ENCODE assay signal across 20 cellular contexts in the genomic region with DNA sequence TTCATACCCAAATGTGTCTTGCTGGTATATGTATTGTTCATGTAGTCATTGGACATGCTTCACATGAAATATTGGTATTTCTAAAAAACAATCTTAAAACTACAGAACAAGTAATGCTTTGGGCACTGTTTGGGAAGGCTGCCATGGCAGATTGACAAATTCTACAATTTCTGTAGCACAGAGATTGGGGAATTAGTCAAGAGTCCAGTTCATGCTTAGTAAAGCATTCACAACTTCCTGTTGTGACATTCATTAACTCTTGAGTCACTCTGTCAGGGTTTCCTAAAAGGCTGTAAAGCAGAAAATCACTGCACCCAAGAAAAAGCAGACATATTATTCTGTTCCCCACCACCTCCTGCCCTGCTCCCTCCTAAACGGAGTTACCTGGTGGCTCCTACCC.
DNase-seq lines count a peak whose midpoint lies in the region; ATAC-seq, FAIRE-seq and TF ChIP-seq lines count a peak whose summit lies in the region.
"Had no signal": no experiment of that assay in that cellular context is flagged by ENCODE, and none has a peak within 500 bp of the region (broad histone marks: within the 10 kb centered on the region; RNA-seq: fewer than 3 reads in every experiment).

No MANE protein-coding gene starts in this region.

- no peak for TF ChIP-seq POLR2A in erythroblast (IDR thresholded peaks at IDR 0.05; ENCODE audit: low read length)

- no peaks in the 10 kb centered on the region for H3K36me3 ChIP-seq in SK-N-SH (replicated peaks in 1 of 2; ENCODE audit: control insufficient read depth in 1 of 2, insufficient read depth in 2 of 2, low read length in 1 of 2)
- H3K36me3 ChIP-seq: adrenal gland, left ventricle myocardium inferior had no signal

- DNase-seq in AG09309 (ENCODE audit: low read depth) (peak; percentile 74), SK-N-SH (no peak), fibroblast of villous mesenchyme (ENCODE audit: low read depth) (peak; percentile 48), glutamatergic neuron (no peak), erythroblast (lab: John Stamatoyannopoulos, UW) (no peak), frontal cortex (ENCODE audit: low spot score in 2 of 2) (no peak), CD1c-positive myeloid dendritic cell (ENCODE audit: extremely low spot score) (no peak)
- DNase-seq: activated T-cell treated with anti-CD3 and anti-CD28 coated beads, Interleukin-2, amount 50 U/mL, for 4 hours; CD4-positive, alpha-beta memory T cell; GDM1; hippocampal formation; left ventricle myocardium inferior; naive thymus-derived CD8-positive, alpha-beta T cell; NCI-H2227 treated with DMSO at 0.1 percent for 48 hours; OCI-M1; stimulated activated naive CD4-positive, alpha-beta T cell treated with Interleukin-2 at 50 U/mL for 16 hours; T-cell had no signal

- H3K4me2 ChIP-seq in SK-N-SH: peak overlapping the region; percentile 35

- H3K4me3 ChIP-seq in AG09309 (ENCODE audit: control insufficient read depth, low read depth, low read length): no peak overlapping the region
- H3K4me3 ChIP-seq in SK-N-SH (ENCODE audit: low read depth in 2 of 2, low read length in 1 of 2): no peak overlapping the region
- no peak overlapping the region for H3K4me3 ChIP-seq in fibroblast of villous mesenchyme (ENCODE audit: low read depth, low read length)
- H3K4me3 ChIP-seq: adrenal gland, left ventricle myocardium inferior had no signal

- peaks cover 4% of the 10 kb centered on the region for H3K36me3 Mint-ChIP-seq in glutamatergic neuron (ENCODE audit: unreplicated experiment)
- H3K36me3 Mint-ChIP-seq: CD4-positive, alpha-beta memory T cell; naive thymus-derived CD8-positive, alpha-beta T cell; T-cell had no signal

- H3K9ac ChIP-seq in SK-N-SH: no peak overlapping the region

- peaks cover 0 to 26% of the 10 kb centered on the region in 2 experiments; a peak in 3 of 4 replicates for H3K4me1 ChIP-seq in SK-N-SH (ENCODE audit: control insufficient read depth in 1 of 2, insufficient read depth in 2 of 2, low read depth in 1 of 2, low read length in 1 of 2)
- H3K4me1 ChIP-seq: adrenal gland had no signal

- H3F3A ChIP-seq in SK-N-SH (replicated peaks; ENCODE audit: insufficient read depth): peaks cover 18% of the 10 kb centered on the region

- H3K27me3 Mint-ChIP-seq in glutamatergic neuron (ENCODE audit: unreplicated experiment): no peaks in the 10 kb centered on the region

- no peak for TF ChIP-seq CTCF in AG09309 (IDR thresholded peaks at IDR 0.05; ENCODE audit: control insufficient read depth, insufficient read depth, low read depth, low read length, missing control alignments)
- no peak for TF ChIP-seq CTCF in SK-N-SH (IDR thresholded peaks at IDR 0.05)
- TF ChIP-seq CTCF in fibroblast of villous mesenchyme (IDR thresholded peaks at IDR 0.05; ENCODE audit: insufficient read depth, low read depth, low read length): no peak
- no peak for TF ChIP-seq CTCF in glutamatergic neuron (IDR thresholded peaks at IDR 0.05; ENCODE audit: partially characterized antibody, unreplicated experiment)

- no peaks in the 10 kb centered on the region for H3K79me2 ChIP-seq in SK-N-SH (ENCODE audit: insufficient read depth)

- POLR2A ChIA-PET in SK-N-SH (lab: Yijun Ruan, JAX): no interaction called here

- WGBS in SK-N-SH (ENCODE audit: low lambda C conversion rate): 67% methylated on average over 1 of the region's 1 CpG

- FAIRE-seq in frontal cortex (lab: Jason Lieb, UNC): no peak

- H3K27me3 ChIP-seq in SK-N-SH (ENCODE audit: insufficient read depth): no peaks in the 10 kb centered on the region
- H3K27me3 ChIP-seq: adrenal gland had no signal

- H3K27ac Mint-ChIP-seq in glutamatergic neuron (ENCODE audit: unreplicated experiment): no peak overlapping the region
- H3K27ac Mint-ChIP-seq: CD4-positive, alpha-beta memory T cell; naive thymus-derived CD8-positive, alpha-beta T cell had no signal

- no peak for TF ChIP-seq RAD21 in SK-N-SH (IDR thresholded peaks at IDR 0.05; ENCODE audit: low read length)

- no peak overlapping the region for H3K4me3 Mint-ChIP-seq in glutamatergic neuron (ENCODE audit: unreplicated experiment)
- H3K4me3 Mint-ChIP-seq: activated T-cell treated with anti-CD3 and anti-CD28 coated beads, Interleukin-2, amount 50 U/mL, for 4 hours; CD4-positive, alpha-beta memory T cell; naive thymus-derived CD8-positive, alpha-beta T cell; T-cell had no signal

- H3K9me2 ChIP-seq in SK-N-SH: no peaks in the 10 kb centered on the region

- no peaks in the 10 kb centered on the region for H3K9me3 ChIP-seq in SK-N-SH
- H3K9me3 ChIP-seq: adrenal gland, left ventricle myocardium inferior had no signal

- peak overlapping the region; percentile 17 to 77; a peak in 3 of 4 replicates for H3K27ac ChIP-seq in SK-N-SH (ENCODE audit: low read depth in 2 of 2, low read length in 1 of 2)
- H3K27ac ChIP-seq: adrenal gland, HL-60, left ventricle myocardium inferior had no signal

- TF ChIP-seq EP300 in SK-N-SH (IDR thresholded peaks at IDR 0.05; ENCODE audit: borderline replicate concordance in 1 of 2, low read depth in 1 of 2, low read length in 1 of 2): 0 out of 4 replicates have a peak, but pooled peaks of 1 of the 2 experiments have one; percentile 17

- H4K20me1 ChIP-seq in SK-N-SH (ENCODE audit: insufficient read depth): no peaks in the 10 kb centered on the region

- CTCF ChIA-PET in SK-N-SH (lab: Yijun Ruan, JAX): no interaction called here

- H2AFZ ChIP-seq in SK-N-SH (ENCODE audit: low read depth): peak overlapping the region; percentile 1; the same call in 1 of the 2 replicates

- peak; percentile 58 for ATAC-seq in GM21423 (IDR thresholded peaks at IDR 0.05; ENCODE audit: unreplicated experiment)
- ATAC-seq: activated T-cell treated with anti-CD3 and anti-CD28 coated beads, Interleukin-2, amount 50 U/mL, for 4 hours; naive thymus-derived CD8-positive, alpha-beta T cell; T-cell had no signal

- peaks cover 3% of the 10 kb centered on the region for H3K9me3 Mint-ChIP-seq in glutamatergic neuron (ENCODE audit: unreplicated experiment)
- H3K9me3 Mint-ChIP-seq: activated T-cell treated with anti-CD3 and anti-CD28 coated beads, Interleukin-2, amount 50 U/mL, for 4 hours; CD4-positive, alpha-beta memory T cell; naive thymus-derived CD8-positive, alpha-beta T cell; T-cell had no signal

- H3K4me1 Mint-ChIP-seq in glutamatergic neuron (ENCODE audit: low read depth, unreplicated experiment): peaks cover 2% of the 10 kb centered on the region
- H3K4me1 Mint-ChIP-seq: CD4-positive, alpha-beta memory T cell; naive thymus-derived CD8-positive, alpha-beta T cell; T-cell had no signal

TF ChIP-seq in SK-N-SH, 30 proteins besides CTCF, POLR2A, EP300 and RAD21:
- TF ChIP-seq, protein P1, sequence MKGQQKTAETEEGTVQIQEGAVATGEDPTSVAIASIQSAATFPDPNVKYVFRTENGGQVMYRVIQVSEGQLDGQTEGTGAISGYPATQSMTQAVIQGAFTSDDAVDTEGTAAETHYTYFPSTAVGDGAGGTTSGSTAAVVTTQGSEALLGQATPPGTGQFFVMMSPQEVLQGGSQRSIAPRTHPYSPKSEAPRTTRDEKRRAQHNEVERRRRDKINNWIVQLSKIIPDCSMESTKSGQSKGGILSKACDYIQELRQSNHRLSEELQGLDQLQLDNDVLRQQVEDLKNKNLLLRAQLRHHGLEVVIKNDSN (IDR thresholded peaks at IDR 0.05; ENCODE audit: borderline replicate concordance, low read depth): no peak
- 0 out of 2 replicates have a peak, but pooled peaks have one; percentile 45 for TF ChIP-seq FOSL2 (IDR thresholded peaks at IDR 0.05; ENCODE audit: borderline replicate concordance, low read depth)
- TF ChIP-seq CHD2 (IDR thresholded peaks at IDR 0.05; ENCODE audit: low read length, partially characterized antibody): no peak
- TF ChIP-seq MEF2A (IDR thresholded peaks at IDR 0.05; ENCODE audit: borderline replicate concordance, low read depth): 0 out of 2 replicates have a peak, but pooled peaks have one; percentile 16
- TF ChIP-seq POLR2AphosphoS5 (IDR thresholded peaks at IDR 0.05; ENCODE audit: low read depth, low read length): no peak
- peak; percentile 27; the same call in 1 of the 2 replicates for TF ChIP-seq TCF12 (IDR thresholded peaks at IDR 0.05)
- 0 out of 2 replicates have a peak, but pooled peaks have one; percentile 16 for TF ChIP-seq GABPA (IDR thresholded peaks at IDR 0.05; ENCODE audit: low read depth)
- TF ChIP-seq YY1 (IDR thresholded peaks at IDR 0.05; ENCODE audit: low read depth): no peak
- no peak for TF ChIP-seq GATA2 (CRISPR knock-in tag; IDR thresholded peaks at IDR 0.05)
- no peak for TF ChIP-seq RCOR1 (IDR thresholded peaks at IDR 0.05; ENCODE audit: low read length)
- TF ChIP-seq, protein P2, sequence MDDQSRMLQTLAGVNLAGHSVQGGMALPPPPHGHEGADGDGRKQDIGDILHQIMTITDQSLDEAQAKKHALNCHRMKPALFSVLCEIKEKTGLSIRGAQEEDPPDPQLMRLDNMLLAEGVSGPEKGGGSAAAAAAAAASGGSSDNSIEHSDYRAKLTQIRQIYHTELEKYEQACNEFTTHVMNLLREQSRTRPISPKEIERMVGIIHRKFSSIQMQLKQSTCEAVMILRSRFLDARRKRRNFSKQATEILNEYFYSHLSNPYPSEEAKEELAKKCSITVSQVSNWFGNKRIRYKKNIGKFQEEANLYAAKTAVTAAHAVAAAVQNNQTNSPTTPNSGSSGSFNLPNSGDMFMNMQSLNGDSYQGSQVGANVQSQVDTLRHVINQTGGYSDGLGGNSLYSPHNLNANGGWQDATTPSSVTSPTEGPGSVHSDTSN (IDR thresholded peaks at IDR 0.05): peak; percentile 38; the same call in 1 of the 2 replicates
- TF ChIP-seq JUND (IDR thresholded peaks at IDR 0.05): peak; percentile 30

Comparison
In these comparisons a context has a peak if more than half of its experiments do, and no peak if none do; other contexts are left out.
1. DNase-seq: peak in AG09309 (single experiment) and fibroblast of villous mesenchyme (single experiment); none in SK-N-SH (single experiment), glutamatergic neuron (single experiment), erythroblast (0 of 2), frontal cortex (0 of 2) and CD1c-positive myeloid dendritic cell (single experiment).